Comparison of ENCODE assay signal across 13 cellular contexts in the genomic region with DNA sequence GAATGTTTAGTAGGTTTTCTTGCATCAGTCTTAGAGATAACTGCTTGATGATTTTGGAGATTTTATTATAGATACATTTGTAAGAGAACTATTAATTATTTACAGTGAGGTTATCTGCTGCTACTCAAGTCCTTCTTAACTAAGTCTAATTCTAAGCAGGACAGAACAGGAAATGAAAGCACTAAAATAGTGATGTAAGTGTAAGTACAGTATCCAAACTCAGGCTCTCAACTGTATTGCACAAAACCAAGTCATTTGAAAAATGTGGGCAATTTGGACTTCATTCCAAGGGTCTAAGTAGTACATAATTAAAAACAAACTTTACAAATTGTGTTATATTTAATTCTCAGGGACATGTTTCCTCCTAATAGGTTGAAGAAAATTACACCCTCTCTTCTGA.
DNase-seq lines count a peak whose midpoint lies in the region; ATAC-seq and TF ChIP-seq lines count a peak whose summit lies in the region.
"Had no signal": no experiment of that assay in that cellular context is flagged by ENCODE, and none has a peak within 500 bp of the region (broad histone marks: within the 10 kb centered on the region; RNA-seq: fewer than 3 reads in every experiment).

No MANE protein-coding gene starts in this region.

- H3K79me1 ChIP-seq in mesendoderm (ENCODE audit: low read length): no peaks in the 10 kb centered on the region

- intact Hi-C loops in right cardiac atrium (cut with DNase I) (no loop called here), Right ventricle myocardium inferior (cut with DNase I) (loop anchor here (2.0 to 5.0 kb wide), 3 partner anchors 23 to 525 kb away; no protein-coding TSS in a partner anchor)

- H3K36me3 Mint-ChIP-seq in neural progenitor cell: no peaks in the 10 kb centered on the region

- no peak overlapping the region for H4K8ac ChIP-seq in mesendoderm (ENCODE audit: low read depth, low read length)

- H3K79me2 ChIP-seq in mesendoderm (ENCODE audit: control insufficient read depth, insufficient read depth, low read length) (no peaks in the 10 kb centered on the region), neural progenitor cell (ENCODE audit: low read depth) (no peaks in the 10 kb centered on the region)
- H3K79me2 ChIP-seq: hepatocyte had no signal

- DNase-seq in right cardiac atrium (no peak), Right ventricle myocardium inferior (ENCODE audit: missing footprints) (no peak), mesendoderm (no peak), neural progenitor cell (ENCODE audit: low spot score) (no peak), NCI-H69 (lab: John Stamatoyannopoulos, UW) (no peak)
- DNase-seq: activated gamma-delta T cell, MG63, mucosa of descending colon had no signal

- no peak for TF ChIP-seq CTCF in neural progenitor cell (IDR thresholded peaks at IDR 0.05)

- H3K27ac ChIP-seq in right cardiac atrium (ENCODE audit: low read length) (no peak overlapping the region), mesendoderm (ENCODE audit: low read depth, low read length) (no peak overlapping the region), neural progenitor cell (no peak overlapping the region)
- H3K27ac ChIP-seq: hepatocyte had no signal

- no peaks in the 10 kb centered on the region for H3K27me3 Mint-ChIP-seq in neural progenitor cell (ENCODE audit: insufficient read depth, low read depth)
- H3K27me3 Mint-ChIP-seq: B cell had no signal

- H3K4me3 ChIP-seq in right cardiac atrium (ENCODE audit: low read length) (peak overlapping the region; percentile 8), mesendoderm (ENCODE audit: low read length) (no peak overlapping the region), neural progenitor cell (no peak overlapping the region)
- H3K4me3 ChIP-seq: hepatocyte, MG63, mucosa of descending colon had no signal

- H2BK120ac ChIP-seq in mesendoderm (ENCODE audit: low read depth, low read length): no peak overlapping the region

- H3K4ac ChIP-seq in mesendoderm (ENCODE audit: low read depth, low read length): no peak overlapping the region

- no peak overlapping the region for H3K56ac ChIP-seq in mesendoderm (ENCODE audit: low read length)

- no peak overlapping the region for H2BK15ac ChIP-seq in mesendoderm (replicated peaks; ENCODE audit: low read depth)

- ATAC-seq in right cardiac atrium: no peak
- no peak for ATAC-seq in Right ventricle myocardium inferior
- ATAC-seq in HG02678 (IDR thresholded peaks at IDR 0.05; ENCODE audit: unreplicated experiment): peak; percentile 86
- peak; percentile 68 for ATAC-seq in HG03558 (IDR thresholded peaks at IDR 0.05; ENCODE audit: extremely low read depth, unreplicated experiment)
- ATAC-seq in activated CD4-positive, CD25-positive, alpha-beta regulatory T cell treated with anti-CD3 and anti-CD28 coated beads, Interleukin-2, amount 50 U/mL, for 24 hours: no peak
- ATAC-seq: mucosa of descending colon had no signal

- no peaks in the 10 kb centered on the region for H4K20me1 ChIP-seq in neural progenitor cell (ENCODE audit: low read depth)

- H2BK5ac ChIP-seq in mesendoderm (ENCODE audit: low read length): no peak overlapping the region

- H3K27ac Mint-ChIP-seq in neural progenitor cell: no peak overlapping the region
- H3K27ac Mint-ChIP-seq: B cell had no signal

- peaks cover 12% of the 10 kb centered on the region for H3K4me1 Mint-ChIP-seq in neural progenitor cell

- H2AFZ ChIP-seq in neural progenitor cell (replicated peaks): no peak overlapping the region
- H2AFZ ChIP-seq: hepatocyte had no signal

- H3F3A ChIP-seq in neural progenitor cell (ENCODE audit: low read depth): no peaks in the 10 kb centered on the region

- H3K9ac ChIP-seq in mesendoderm (ENCODE audit: low read length): no peak overlapping the region
- H3K9ac ChIP-seq in neural progenitor cell: no peak overlapping the region

- H3K4me3 Mint-ChIP-seq in neural progenitor cell: no peak overlapping the region
- H3K4me3 Mint-ChIP-seq: B cell had no signal

- no peak overlapping the region for H3K4me2 ChIP-seq in mesendoderm (ENCODE audit: low read length)
- no peak overlapping the region for H3K4me2 ChIP-seq in neural progenitor cell
- H3K4me2 ChIP-seq: hepatocyte had no signal

- no peak overlapping the region for H3K18ac ChIP-seq in mesendoderm (ENCODE audit: low read length)

- no peak overlapping the region for H3K23ac ChIP-seq in mesendoderm (ENCODE audit: low read length)

- H4K5ac ChIP-seq in mesendoderm (ENCODE audit: low read length): no peak overlapping the region

- H3K4me1 ChIP-seq in right cardiac atrium (ENCODE audit: control insufficient read depth, insufficient read depth, low read length): no peaks in the 10 kb centered on the region
- H3K4me1 ChIP-seq in mesendoderm (ENCODE audit: control insufficient read depth, low read depth, low read length): no peaks in the 10 kb centered on the region
- no peaks in the 10 kb centered on the region for H3K4me1 ChIP-seq in neural progenitor cell

- H3K36me3 ChIP-seq in mesendoderm (ENCODE audit: control insufficient read depth, insufficient read depth, low read length) (no peaks in the 10 kb centered on the region), neural progenitor cell (no peaks in the 10 kb centered on the region)
- H3K36me3 ChIP-seq: MG63 had no signal

- H3K9me3 ChIP-seq in right cardiac atrium (ENCODE audit: control insufficient read depth, low read length): no peaks in the 10 kb centered on the region
- H3K9me3 ChIP-seq in neural progenitor cell (ENCODE audit: low read depth): no peaks in the 10 kb centered on the region
- H3K9me3 ChIP-seq: MG63, mucosa of descending colon had no signal

- no peaks in the 10 kb centered on the region for H3K9me3 Mint-ChIP-seq in neural progenitor cell

- H3K27me3 ChIP-seq in right cardiac atrium (ENCODE audit: control insufficient read depth, insufficient read depth): no peaks in the 10 kb centered on the region
- no peaks in the 10 kb centered on the region for H3K27me3 ChIP-seq in mesendoderm (ENCODE audit: insufficient read depth, low read length, poor library complexity)
- no peaks in the 10 kb centered on the region for H3K27me3 ChIP-seq in neural progenitor cell
- H3K27me3 ChIP-seq: hepatocyte, MG63 had no signal

- no peak overlapping the region for H2AK5ac ChIP-seq in mesendoderm (ENCODE audit: low read length)

Comparison
In these comparisons a context has a peak if more than half of its experiments do, and no peak if none do; other contexts are left out.
1. ATAC-seq: peak in HG02678 (single experiment) and HG03558 (single experiment); none in right cardiac atrium (0 of 2), Right ventricle myocardium inferior (single experiment) and activated CD4-positive, CD25-positive, alpha-beta regulatory T cell treated with anti-CD3 and anti-CD28 coated beads, Interleukin-2, amount 50 U/mL, for 24 hours (0 of 2).